18 cellular contexts compared by ENCODE assay signal in the genomic region with DNA sequence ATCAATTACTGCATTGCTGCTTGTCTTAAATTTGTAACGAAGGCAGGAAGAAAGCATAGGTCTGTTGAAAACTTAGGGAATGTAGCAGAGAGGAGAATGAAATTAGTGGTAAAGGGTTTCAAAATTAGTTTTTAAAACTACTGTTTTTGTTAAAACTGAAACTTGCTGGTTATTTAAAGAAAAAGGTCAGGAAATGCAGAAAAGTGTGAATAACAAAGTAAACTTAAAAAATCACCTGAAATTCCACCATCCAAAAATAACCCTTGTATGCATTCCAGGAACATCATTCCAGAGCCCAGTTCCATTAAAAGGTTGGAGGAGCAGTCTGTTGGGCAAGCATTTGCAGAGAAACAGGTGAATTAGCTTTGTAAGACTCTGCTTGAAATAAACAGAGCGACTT. TPM values are rescaled to one million over a fixed set of nuclear protein-coding genes. Genes with fewer than 3 reads are reported as not detected.
DNase-seq lines count a peak whose midpoint lies in the region; ATAC-seq and TF ChIP-seq lines count a peak whose summit lies in the region.
"Had no signal": no experiment of that assay in that cellular context is flagged by ENCODE, and none has a peak within 500 bp of the region (broad histone marks: within the 10 kb centered on the region; RNA-seq: fewer than 3 reads in every experiment).

No MANE protein-coding gene starts in this region.

- H3K4me1 ChIP-seq in OCI-LY3 (ENCODE audit: low read length): peaks cover 42% of the 10 kb centered on the region
- H3K4me1 ChIP-seq: BE2C had no signal

- no peak for ATAC-seq in natural killer cell treated with Interleukin-12 subunit alpha and Interleukin-12 subunit beta and Interleukin-15 and Interleukin-18, amount 100 ng/mL, for 72 hours
- ATAC-seq in natural killer cell: no peak

- H3K4me2 ChIP-seq in OCI-LY3 (ENCODE audit: low read length): peak overlapping the region; percentile 80

- peak overlapping the region; percentile 73 for H3K4me3 Mint-ChIP-seq in natural killer cell treated with Interleukin-12 subunit alpha and Interleukin-12 subunit beta and Interleukin-15 and Interleukin-18, amount 100 ng/mL, for 72 hours
- H3K4me3 Mint-ChIP-seq in natural killer cell (no peak overlapping the region), nephron (peak overlapping the region; percentile 18 to 96 (median 87)), progenitor cell of endocrine pancreas (ENCODE audit: low read depth) (no peak overlapping the region)
- H3K4me3 Mint-ChIP-seq: CD4-positive, CD25-positive, alpha-beta regulatory T cell had no signal

- no peaks in the 10 kb centered on the region for H3K36me3 ChIP-seq in OCI-LY3 (replicated peaks; ENCODE audit: low read depth, low read length)
- H3K36me3 ChIP-seq: BE2C had no signal

- H3K9me3 Mint-ChIP-seq in natural killer cell treated with Interleukin-12 subunit alpha and Interleukin-12 subunit beta and Interleukin-15 and Interleukin-18, amount 100 ng/mL, for 72 hours: no peaks in the 10 kb centered on the region
- H3K9me3 Mint-ChIP-seq in natural killer cell: no peaks in the 10 kb centered on the region
- H3K9me3 Mint-ChIP-seq in nephron: no peaks in the 10 kb centered on the region
- no peaks in the 10 kb centered on the region for H3K9me3 Mint-ChIP-seq in progenitor cell of endocrine pancreas (ENCODE audit: low read depth)
- H3K9me3 Mint-ChIP-seq: CD4-positive, CD25-positive, alpha-beta regulatory T cell had no signal

- peaks cover 46 to 47% of the 10 kb centered on the region in 2 donors for H3K27me3 Mint-ChIP-seq in natural killer cell treated with Interleukin-12 subunit alpha and Interleukin-12 subunit beta and Interleukin-15 and Interleukin-18, amount 100 ng/mL, for 72 hours
- H3K27me3 Mint-ChIP-seq in natural killer cell (ENCODE audit: low read depth in 2 of 2) (peaks cover 37 to 79% of the 10 kb centered on the region in 2 donors), nephron (ENCODE audit: low read depth) (peaks cover 10% of the 10 kb centered on the region), progenitor cell of endocrine pancreas (peaks cover 53% of the 10 kb centered on the region)

- H3K9ac ChIP-seq in OCI-LY3 (ENCODE audit: low read length): no peak overlapping the region

- no peaks in the 10 kb centered on the region for H3K79me2 ChIP-seq in OCI-LY3 (ENCODE audit: low read length)

- H3K27me3 ChIP-seq in OCI-LY3 (ENCODE audit: low read depth, low read length): peaks cover 52% of the 10 kb centered on the region

- peaks cover 6% of the 10 kb centered on the region for H4K20me1 ChIP-seq in OCI-LY3 (ENCODE audit: insufficient read depth, low read length)

- no peak for DNase-seq in natural killer cell treated with Interleukin-12 subunit alpha and Interleukin-12 subunit beta and Interleukin-15 and Interleukin-18, amount 100 ng/mL, for 72 hours (ENCODE audit: low spot score)
- DNase-seq in natural killer cell (no peak), progenitor cell of endocrine pancreas (ENCODE audit: low spot score, unreplicated experiment) (no peak), MV-4-11 (lab: John Stamatoyannopoulos, UW) (no peak), GM19238 (ENCODE audit: insufficient read length, low spot score) (no peak)
- DNase-seq in activated CD4-positive, alpha-beta T cell treated with anti-CD3 and anti-CD28 coated beads, Interleukin-2, amount 50 U/mL, for 1 hour: no peak
- DNase-seq: 8988T; BE2C; CD4-positive, CD25-positive, alpha-beta regulatory T cell; COR-L47; H7; NCI-H1092; NCI-H146 had no signal

- H3K36me3 Mint-ChIP-seq in natural killer cell treated with Interleukin-12 subunit alpha and Interleukin-12 subunit beta and Interleukin-15 and Interleukin-18, amount 100 ng/mL, for 72 hours: no peaks in the 10 kb centered on the region
- no peaks in the 10 kb centered on the region for H3K36me3 Mint-ChIP-seq in natural killer cell
- H3K36me3 Mint-ChIP-seq in nephron (ENCODE audit: low read depth): no peaks in the 10 kb centered on the region
- no peaks in the 10 kb centered on the region for H3K36me3 Mint-ChIP-seq in progenitor cell of endocrine pancreas (ENCODE audit: insufficient read depth)
- H3K36me3 Mint-ChIP-seq: CD4-positive, CD25-positive, alpha-beta regulatory T cell had no signal

- no peaks in the 10 kb centered on the region for H3K9me3 ChIP-seq in OCI-LY3 (ENCODE audit: insufficient read depth, low read length)
- H3K9me3 ChIP-seq: BE2C had no signal

- no peak overlapping the region for H3K27ac Mint-ChIP-seq in natural killer cell treated with Interleukin-12 subunit alpha and Interleukin-12 subunit beta and Interleukin-15 and Interleukin-18, amount 100 ng/mL, for 72 hours
- H3K27ac Mint-ChIP-seq in natural killer cell: no peak overlapping the region
- H3K27ac Mint-ChIP-seq in nephron: peak overlapping the region; percentile 3 to 87 (median 73)
- no peak overlapping the region for H3K27ac Mint-ChIP-seq in progenitor cell of endocrine pancreas
- H3K27ac Mint-ChIP-seq: CD4-positive, CD25-positive, alpha-beta regulatory T cell had no signal

- peak overlapping the region; percentile 41 for H3K4me3 ChIP-seq in OCI-LY3 (ENCODE audit: low read length)

- TF ChIP-seq CTCF in natural killer cell (IDR thresholded peaks at IDR 0.05) (no peak), OCI-LY3 (IDR thresholded peaks at IDR 0.05; ENCODE audit: low read depth, low read length) (no peak), nephron (IDR thresholded peaks at IDR 0.05; ENCODE audit: unreplicated experiment in 3 of 3) (no peak), progenitor cell of endocrine pancreas (IDR thresholded peaks at IDR 0.05; ENCODE audit: unreplicated experiment) (no peak)

- H3K27ac ChIP-seq in OCI-LY3 (ENCODE audit: low read length): no peak overlapping the region
- H3K27ac ChIP-seq: HL-60, RWPE1 had no signal

- peaks cover 10% of the 10 kb centered on the region in 2 donors for H3K4me1 Mint-ChIP-seq in natural killer cell treated with Interleukin-12 subunit alpha and Interleukin-12 subunit beta and Interleukin-15 and Interleukin-18, amount 100 ng/mL, for 72 hours (ENCODE audit: low read depth in 2 of 2)
- H3K4me1 Mint-ChIP-seq in natural killer cell: peaks cover 6% of the 10 kb centered on the region in 2 donors
- H3K4me1 Mint-ChIP-seq in nephron: peaks cover 40% of the 10 kb centered on the region
- no peaks in the 10 kb centered on the region for H3K4me1 Mint-ChIP-seq in progenitor cell of endocrine pancreas (ENCODE audit: low read depth)

- no peak overlapping the region for H2AFZ ChIP-seq in OCI-LY3 (ENCODE audit: low read depth, low read length)

- intact Hi-C loops in natural killer cell (cut with micrococcal nuclease): no loop called here

RNA-seq across cellular contexts. Expression of a gene that starts 3.1 kb away (rescaled TPM):
- under 1 TPM in 1 of 2 donors, not detected in 1; 0.70 TPM for total RNA-seq in natural killer cell treated with Interleukin-12 subunit alpha and Interleukin-12 subunit beta and Interleukin-15 and Interleukin-18, amount 100 ng/mL, for 72 hours
- total RNA-seq in natural killer cell (not detected), progenitor cell of endocrine pancreas (8.4 and 8.9 TPM in 2 replicates)
- total RNA-seq: CD4-positive, CD25-positive, alpha-beta regulatory T cell; NCI-H460 had no signal

Comparison
In these comparisons a context has a peak if more than half of its experiments do, and no peak if none do; other contexts are left out.
1. H3K4me3 Mint-ChIP-seq: peak in natural killer cell treated with Interleukin-12 subunit alpha and Interleukin-12 subunit beta and Interleukin-15 and Interleukin-18, amount 100 ng/mL, for 72 hours (single experiment) and nephron (3 of 3); none in natural killer cell (single experiment) and progenitor cell of endocrine pancreas (single experiment).
2. H3K27ac Mint-ChIP-seq: peak in nephron (3 of 3); none in natural killer cell treated with Interleukin-12 subunit alpha and Interleukin-12 subunit beta and Interleukin-15 and Interleukin-18, amount 100 ng/mL, for 72 hours (0 of 2), natural killer cell (0 of 2) and progenitor cell of endocrine pancreas (single experiment).